In the genomic region with DNA sequence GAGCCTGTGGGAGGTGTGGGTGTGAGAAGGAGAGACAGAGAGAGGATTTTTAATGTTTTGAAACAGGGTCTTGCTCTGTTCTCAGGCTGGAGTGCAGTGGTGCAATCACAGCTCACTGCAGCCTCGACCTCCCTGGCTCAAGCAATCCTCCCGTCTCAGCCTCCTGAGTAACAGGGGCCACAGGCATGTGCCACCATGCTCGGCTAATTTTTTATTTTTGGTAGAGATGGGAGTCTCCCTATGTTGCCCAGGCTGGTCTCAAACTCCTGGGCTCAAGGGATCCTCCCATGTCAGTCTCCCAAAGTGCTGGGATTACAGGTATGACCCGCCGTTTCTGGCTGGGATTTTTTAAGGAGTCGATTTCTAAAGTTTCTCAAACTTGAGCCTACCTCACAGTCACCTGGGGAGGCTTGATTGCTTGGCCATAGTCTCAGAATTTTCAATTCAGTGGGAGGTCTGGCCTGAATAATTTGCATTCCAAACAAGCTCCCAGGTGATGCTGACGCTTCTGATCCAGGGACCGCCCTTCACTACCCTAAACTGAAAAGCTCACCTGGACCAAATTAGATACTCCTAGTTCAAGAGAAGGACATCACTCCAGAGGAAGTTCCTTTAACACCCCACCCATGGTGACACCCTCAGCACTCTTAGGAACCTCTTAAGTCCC, we compare ENCODE assay signal across 9 cellular contexts.
DNase-seq lines count a peak whose midpoint lies in the region; ATAC-seq and TF ChIP-seq lines count a peak whose summit lies in the region.
"Had no signal": no experiment of that assay in that cellular context is flagged by ENCODE, and none has a peak within 500 bp of the region (broad histone marks: within the 10 kb centered on the region; RNA-seq: fewer than 3 reads in every experiment).

No MANE protein-coding gene starts in this region.

- H3K4me1 ChIP-seq in heart left ventricle: peaks cover 0 to 12% (median 0%) of the 10 kb centered on the region in 12 donors
- H3K4me1 ChIP-seq in lower lobe of right lung: no peaks in the 10 kb centered on the region
- peaks cover 0 to 10% of the 10 kb centered on the region in 2 donors for H3K4me1 ChIP-seq in uterus

- peak overlapping the region in 8 of 12 donors; percentile 41 to 56 (median 48) for H3K4me3 ChIP-seq in heart left ventricle
- H3K4me3 ChIP-seq in astrocyte of the spinal cord (ENCODE audit: low read depth, low read length): peak overlapping the region; percentile 43
- peak overlapping the region; percentile 56 for H3K4me3 ChIP-seq in lower lobe of right lung
- H3K4me3 ChIP-seq in uterus: peak overlapping the region; percentile 28 to 32

- TF ChIP-seq POLR2A in heart left ventricle (IDR thresholded peaks at IDR 0.05) (no peak), uterus (IDR thresholded peaks at IDR 0.05) (no peak)

- in situ Hi-C loops in astrocyte of the spinal cord (cut with HindIII; ENCODE audit: low sequenced_read_pairs): no loop called here

- H3K9me3 ChIP-seq in heart left ventricle (peaks cover 0 to 3% (median 0%) of the 10 kb centered on the region in 12 donors), lower lobe of right lung (no peaks in the 10 kb centered on the region), uterus (no peaks in the 10 kb centered on the region)

- DNase-seq in heart left ventricle (no peak), left ventricle myocardium superior (no peak), astrocyte of the spinal cord (ENCODE audit: low read depth, low spot score) (no peak), lower lobe of right lung (no peak), uterus (no peak), NK-92 (lab: John Stamatoyannopoulos, UW; ENCODE audit: unreplicated experiment) (no peak), MV-4-11 (lab: John Stamatoyannopoulos, UW) (no peak)
- DNase-seq: cortex of kidney had no signal

- WGBS in heart left ventricle, 4 donors: 93 to 96% (median 94%) methylated on average over 8 of the region's 8 CpGs

- ATAC-seq in heart left ventricle: no peak
- no peak for ATAC-seq in left ventricle myocardium superior
- ATAC-seq in lower lobe of right lung: no peak
- no peak for ATAC-seq in HG02885 (IDR thresholded peaks at IDR 0.05; ENCODE audit: poor library complexity, unreplicated experiment)

- H3K27me3 ChIP-seq in heart left ventricle (no peaks in the 10 kb centered on the region), lower lobe of right lung (ENCODE audit: low read depth) (no peaks in the 10 kb centered on the region), uterus (no peaks in the 10 kb centered on the region)

- intact Hi-C loops in heart left ventricle (cut with DNase I) (loop anchor here (5.0 to 10.0 kb wide), 10 partner anchors 69 to 656 kb away; a partner anchor contains a TSS), left ventricle myocardium superior (cut with micrococcal nuclease) (loop anchor here (2.0 to 10.0 kb wide), 3 partner anchors 126 to 656 kb away; no protein-coding TSS in a partner anchor), lower lobe of right lung (cut with DNase I) (loop anchor here (5.0 kb wide), 1 partner anchor 124 kb away; no protein-coding TSS in a partner anchor), uterus (cut with DNase I; ENCODE audit: low total_unique reads) (loop anchor here (5.0 kb wide), 1 partner anchor 124 kb away; no protein-coding TSS in a partner anchor)

- H3K27ac ChIP-seq in heart left ventricle: peak overlapping the region in 5 of 12 donors; percentile 31 to 78 (median 57)
- H3K27ac ChIP-seq in lower lobe of right lung: peak overlapping the region; percentile 69
- peak overlapping the region; percentile 65 to 72 for H3K27ac ChIP-seq in uterus

- TF ChIP-seq CTCF in heart left ventricle (IDR thresholded peaks at IDR 0.05) (no peak), astrocyte of the spinal cord (IDR thresholded peaks at IDR 0.05; ENCODE audit: low read depth, low read length) (no peak), lower lobe of right lung (IDR thresholded peaks at IDR 0.05) (no peak), uterus (IDR thresholded peaks at IDR 0.05) (no peak)

- H3K36me3 ChIP-seq in heart left ventricle (no peaks in the 10 kb centered on the region), lower lobe of right lung (no peaks in the 10 kb centered on the region), uterus (no peaks in the 10 kb centered on the region)
